Comparison of ENCODE assay signal across 8 cellular contexts in the genomic region with DNA sequence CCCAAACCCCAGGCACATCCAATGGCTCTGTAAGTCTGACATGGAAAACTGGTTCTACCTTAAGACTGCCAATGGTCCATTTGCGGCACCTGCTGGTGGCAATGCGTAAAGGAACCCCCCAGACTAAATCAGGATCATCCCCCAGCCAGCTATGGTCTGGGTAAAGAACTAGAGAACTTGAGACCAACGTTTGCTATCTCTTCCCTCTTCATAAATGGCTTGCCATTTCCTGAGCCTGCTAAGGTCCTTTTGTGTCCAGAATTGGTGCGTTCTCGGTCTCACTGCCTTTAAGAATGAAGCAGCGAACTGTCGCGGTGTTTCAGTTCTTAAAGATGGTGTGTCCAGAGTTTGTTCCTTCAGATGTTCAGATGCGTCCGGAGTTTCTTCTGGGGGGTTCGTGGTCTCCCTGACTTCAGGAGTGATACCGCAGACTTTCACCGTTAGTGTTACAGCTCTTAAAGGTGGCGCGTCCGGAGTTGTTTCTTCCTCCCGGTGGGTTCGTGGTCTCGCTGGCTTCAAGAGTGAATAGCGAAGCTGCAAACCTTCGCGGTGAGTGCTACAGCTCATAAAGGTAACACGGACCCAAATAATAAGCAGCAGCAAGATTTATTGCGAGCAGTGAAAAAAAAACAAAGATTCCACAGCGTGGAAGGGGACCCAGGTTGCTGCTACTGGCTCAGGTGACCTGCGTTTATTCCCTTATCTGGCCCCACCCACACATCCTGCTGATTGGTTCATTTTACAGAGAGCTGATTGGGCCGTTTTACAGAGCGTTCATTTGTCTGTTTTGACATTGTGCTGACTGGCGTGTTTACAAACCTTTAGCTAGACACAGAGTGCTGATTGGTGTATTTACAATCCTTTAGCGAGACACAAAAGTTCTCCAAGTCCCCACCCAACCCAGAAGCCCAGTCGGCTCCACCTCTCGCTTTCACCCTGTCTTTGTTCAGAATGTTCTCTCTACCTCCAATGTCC.
DNase-seq lines count a peak whose midpoint lies in the region; FAIRE-seq and TF ChIP-seq lines count a peak whose summit lies in the region.

No MANE protein-coding gene starts in this region.

- no peaks in the 10 kb centered on the region for H3K36me3 ChIP-seq in MM.1S (replicated peaks; ENCODE audit: insufficient read depth, low read length)
- no peaks in the 10 kb centered on the region for H3K36me3 ChIP-seq in esophagus squamous epithelium

- H4K20me1 ChIP-seq in H9 (ENCODE audit: control insufficient read depth, insufficient read depth, insufficient read length) (no peaks in the 10 kb centered on the region), MM.1S (ENCODE audit: insufficient read depth, low read length) (no peaks in the 10 kb centered on the region)

- intact Hi-C loops in esophagus squamous epithelium (cut with DNase I): no loop called here

- no peaks in the 10 kb centered on the region for H3K27me3 ChIP-seq in H9 (ENCODE audit: insufficient read depth, low read length)
- no peaks in the 10 kb centered on the region for H3K27me3 ChIP-seq in MM.1S (replicated peaks; ENCODE audit: insufficient read depth, low read length)
- no peaks in the 10 kb centered on the region for H3K27me3 ChIP-seq in esophagus squamous epithelium

- H3K9ac ChIP-seq in H9 (ENCODE audit: extremely low read depth, insufficient read length, low read length): no peak overlapping the region
- H3K9ac ChIP-seq in MM.1S (ENCODE audit: low read length): peak overlapping the region; percentile 45; the same call in 1 of the 2 replicates

- H3K14ac ChIP-seq in H9 (ENCODE audit: insufficient read depth, low read length): no peak overlapping the region

- no peaks in the 10 kb centered on the region for H3K23me2 ChIP-seq in H9 (ENCODE audit: insufficient read length, low read depth, low read length, poor library complexity, severe bottlenecking)

- no peak overlapping the region for H2BK5ac ChIP-seq in H9 (ENCODE audit: insufficient read length, low read length)

- no peaks in the 10 kb centered on the region for H3K27me3 Mint-ChIP-seq in H9 (ENCODE audit: low read depth)

- peaks cover 0 to 2% (median 0%) of the 10 kb centered on the region in 3 experiments; a peak in 1 of 7 replicates for H3K36me3 Mint-ChIP-seq in H9 (ENCODE audit: insufficient read depth in 1 of 3, low read depth in 3 of 3)

- H3K27ac ChIP-seq in H9 (ENCODE audit: insufficient read length, low read depth, low read length) (no peak overlapping the region), MM.1S (ENCODE audit: low read length) (peak overlapping the region; percentile 36; the same call in 1 of the 2 replicates), esophagus squamous epithelium (peak overlapping the region; percentile 16 to 84 (median 76))

- H3K9me2 ChIP-seq in MM.1S (replicated peaks; ENCODE audit: insufficient read depth, low read length): no peaks in the 10 kb centered on the region

- WGBS in H9 (ENCODE audit: extremely low coverage, insufficient read length, low lambda C conversion rate): no CpG with 5 or more reads among the region's 32 CpGs
- 61 to 69% methylated on average over 22 to 31 of the region's 32 CpGs for WGBS in esophagus squamous epithelium, 2 donors

- H3K79me1 ChIP-seq in H9 (ENCODE audit: insufficient read depth, low read depth, low read length, poor library complexity, severe bottlenecking): no peaks in the 10 kb centered on the region

- no peak overlapping the region for H3K4ac ChIP-seq in H9 (ENCODE audit: low read depth, low read length)

- DNase-seq in GM18507 (ENCODE audit: extremely low spot score, insufficient read length, low read depth) (peak; percentile 36), H9 (peak; percentile 60), MM.1S (peak; percentile 90), esophagus squamous epithelium (lab: John Stamatoyannopoulos, UW) (no peak), retina (no peak), NCI-H1694 treated with DMSO at 0.1 percent for 48 hours (lab: John Stamatoyannopoulos, UW) (no peak)
- DNase-seq in activated CD4-positive, alpha-beta T cell treated with anti-CD3 and anti-CD28 coated beads, Interleukin-2, amount 50 U/mL, for 48 hours: peak; percentile 56 to 70
- DNase-seq in stimulated activated CD4-positive, alpha-beta T cell treated with anti-CD3 and anti-CD28 coated beads, Interleukin-2, amount 100 ng/mL, for 4 hours (ENCODE audit: low read depth): peak; percentile 68

- H2BK120ac ChIP-seq in H9 (ENCODE audit: low read depth, low read length, poor library complexity, severe bottlenecking): no peak overlapping the region

- TF ChIP-seq POLR2A in esophagus squamous epithelium (IDR thresholded peaks at IDR 0.05): peak in 1 of 4 donors; percentile 43

- H3F3A ChIP-seq in MM.1S (ENCODE audit: insufficient read depth, low read length): peaks cover 8% of the 10 kb centered on the region; the same call in 1 of the 2 replicates

- no peaks in the 10 kb centered on the region for H3K9me3 ChIP-seq in H9 (ENCODE audit: control insufficient read depth, low read depth, low read length)
- no peaks in the 10 kb centered on the region for H3K9me3 ChIP-seq in MM.1S (replicated peaks; ENCODE audit: insufficient read depth, low read length)
- H3K9me3 ChIP-seq in esophagus squamous epithelium: no peaks in the 10 kb centered on the region

- H4K91ac ChIP-seq in H9 (ENCODE audit: insufficient read length, low read depth, low read length): no peak overlapping the region

- H2BK15ac ChIP-seq in H9 (ENCODE audit: low read depth, low read length): no peak overlapping the region

- H2AK5ac ChIP-seq in H9 (ENCODE audit: insufficient read length, low read length): no peak overlapping the region

- H3K4me3 ChIP-seq in MM.1S (ENCODE audit: low read length) (peak overlapping the region; percentile 77), esophagus squamous epithelium (peak overlapping the region; percentile 4 to 54 (median 28))

- peak; percentile 96 for FAIRE-seq in GM18507 (lab: Jason Lieb, UNC)

- peaks cover 24 to 30% of the 10 kb centered on the region in 2 experiments for H3K4me1 Mint-ChIP-seq in H9

- no peak overlapping the region for H2AFZ ChIP-seq in H9 (ENCODE audit: low read length)
- H2AFZ ChIP-seq in MM.1S (ENCODE audit: low read length): peak overlapping the region; percentile 92

- H3K4me1 ChIP-seq in H9 (ENCODE audit: insufficient read depth, low read length) (0 out of 2 replicates have a peak, but pooled peaks cover 2% of the 10 kb centered on the region), MM.1S (ENCODE audit: low read length) (peaks cover 10% of the 10 kb centered on the region; the same call in 1 of the 2 replicates), esophagus squamous epithelium (peaks cover 0 to 32% (median 0%) of the 10 kb centered on the region in 3 donors)

- H3K79me2 ChIP-seq in H9 (ENCODE audit: insufficient read depth, low read length): no peaks in the 10 kb centered on the region
- 0 out of 2 replicates have a peak, but pooled peaks cover 7% of the 10 kb centered on the region for H3K79me2 ChIP-seq in MM.1S (ENCODE audit: low read length)

- 0 out of 7 replicates have a peak overlapping the region, but pooled peaks of 2 of the 3 experiments have one; percentile 3 to 23 for H3K27ac Mint-ChIP-seq in H9

- H3K4me3 Mint-ChIP-seq in H9: no peak overlapping the region

- no peak overlapping the region for H2BK20ac ChIP-seq in H9 (ENCODE audit: low read depth, low read length, poor library complexity, severe bottlenecking)

- no peak overlapping the region for H4K8ac ChIP-seq in H9 (replicated peaks; ENCODE audit: insufficient read length, low read depth, low read length)

- no peaks in the 10 kb centered on the region for H3K9me3 Mint-ChIP-seq in H9

- H4K5ac ChIP-seq in H9 (ENCODE audit: insufficient read length, low read depth, low read length): no peak overlapping the region

- peak; percentile 65 for TF ChIP-seq CTCF in H9 (conservative IDR thresholded peaks at IDR 0.05)
- TF ChIP-seq CTCF in MM.1S (IDR thresholded peaks at IDR 0.05; ENCODE audit: low read length): peak; percentile 97
- TF ChIP-seq CTCF in esophagus squamous epithelium (IDR thresholded peaks at IDR 0.05): peak in 2 of 6 experiments; percentile 32 to 46

- H3K18ac ChIP-seq in H9 (ENCODE audit: insufficient read length, low read depth, low read length): no peak overlapping the region

- H3K4me2 ChIP-seq in H9 (ENCODE audit: insufficient read depth, insufficient read length, low read length) (no peak overlapping the region), MM.1S (ENCODE audit: low read depth, low read length) (peak overlapping the region; percentile 53)

- no peak overlapping the region for H2BK12ac ChIP-seq in H9 (ENCODE audit: insufficient read length, low read depth, low read length)

- H3K56ac ChIP-seq in H9 (ENCODE audit: insufficient read length, low read depth, low read length): no peak overlapping the region

- no peak overlapping the region for H3T11ph ChIP-seq in H9 (ENCODE audit: low read length)

- H3K23ac ChIP-seq in H9 (ENCODE audit: insufficient read length, low read depth, low read length): no peak overlapping the region

Comparison
In these comparisons a context has a peak if more than half of its experiments do, and no peak if none do; other contexts are left out.
1. DNase-seq: peak in GM18507 (single experiment), H9 (single experiment), MM.1S (single experiment), activated CD4-positive, alpha-beta T cell treated with anti-CD3 and anti-CD28 coated beads, Interleukin-2, amount 50 U/mL, for 48 hours (2 of 2) and stimulated activated CD4-positive, alpha-beta T cell treated with anti-CD3 and anti-CD28 coated beads, Interleukin-2, amount 100 ng/mL, for 4 hours (single experiment); none in esophagus squamous epithelium (single experiment), retina (single experiment) and NCI-H1694 treated with DMSO at 0.1 percent for 48 hours (single experiment).